In genomic region chr7:111920329-111920728, GRCh38 we compare ENCODE assay signal across 2 cellular contexts.
TF ChIP-seq lines count a peak whose summit lies in the region.

No MANE protein-coding gene starts in this region.

TF ChIP-seq in A549, 52 proteins besides CTCF, POLR2A, EP300 and RAD21 (continued from another document):
- TF ChIP-seq GATA3 (IDR thresholded peaks at IDR 0.05; ENCODE audit: borderline replicate concordance) = no peak
- no peak for TF ChIP-seq ESRRA (IDR thresholded peaks at IDR 0.05; ENCODE audit: borderline replicate concordance, low read length)
- no peak for TF ChIP-seq MAZ (IDR thresholded peaks at IDR 0.05; ENCODE audit: borderline replicate concordance, low read depth, low read length)
- TF ChIP-seq MYC (IDR thresholded peaks at IDR 0.05; ENCODE audit: borderline replicate concordance, low read length) = no peak
- TF ChIP-seq NPAS2 (CRISPR knock-in tag; IDR thresholded peaks at IDR 0.05; ENCODE audit: borderline replicate concordance) = no peak
- no peak for TF ChIP-seq RARB (CRISPR knock-in tag; IDR thresholded peaks at IDR 0.05)
- TF ChIP-seq FOSL2 (IDR thresholded peaks at IDR 0.05) = no peak
- TF ChIP-seq FOSL2 (CRISPR knock-in tag; IDR thresholded peaks at IDR 0.05) = no peak
- TF ChIP-seq CBX2 (IDR thresholded peaks at IDR 0.05; ENCODE audit: borderline replicate concordance, low read depth) = no peak
- TF ChIP-seq ZSCAN20 (CRISPR knock-in tag; IDR thresholded peaks at IDR 0.05) = no peak
- no peak for TF ChIP-seq NFE2L2 (conservative IDR thresholded peaks at IDR 0.05; ENCODE audit: low read length)
- TF ChIP-seq ZFP36 (IDR thresholded peaks at IDR 0.05; ENCODE audit: borderline replicate concordance, partially characterized antibody) = no peak
- no peak for TF ChIP-seq MAFK (IDR thresholded peaks at IDR 0.05; ENCODE audit: partially characterized antibody)
- TF ChIP-seq HOXB13 (CRISPR knock-in tag; IDR thresholded peaks at IDR 0.05; ENCODE audit: low read depth) = no peak
- TF ChIP-seq SREBF2 (IDR thresholded peaks at IDR 0.05) = no peak
- no peak for TF ChIP-seq E2F6 (IDR thresholded peaks at IDR 0.05; ENCODE audit: borderline replicate concordance, low read depth)
- TF ChIP-seq HDAC2 (IDR thresholded peaks at IDR 0.05) = no peak
- TF ChIP-seq ZNF302 (CRISPR knock-in tag; IDR thresholded peaks at IDR 0.05) = no peak
TF ChIP-seq in A549: peak in this region for 0.

TF ChIP-seq in IMR-90, 13 proteins besides CTCF, POLR2A, EP300 and RAD21 (continued from another document):
- no peak for TF ChIP-seq RCOR1 (IDR thresholded peaks at IDR 0.05; ENCODE audit: insufficient replicate concordance, low read length)
- TF ChIP-seq CEBPB (IDR thresholded peaks at IDR 0.05; ENCODE audit: low read depth, low read length) = no peak
- no peak for TF ChIP-seq SMC3 (IDR thresholded peaks at IDR 0.05; ENCODE audit: low read depth, low read length)
- no peak for TF ChIP-seq USF2 (IDR thresholded peaks at IDR 0.05; ENCODE audit: low read depth, low read length)
- TF ChIP-seq MXI1 (IDR thresholded peaks at IDR 0.05; ENCODE audit: borderline replicate concordance, low read depth, low read length) = no peak
- no peak for TF ChIP-seq BHLHE40 (IDR thresholded peaks at IDR 0.05; ENCODE audit: low read depth, low read length)
- no peak for TF ChIP-seq FOS (IDR thresholded peaks at IDR 0.05; ENCODE audit: low read depth, low read length)
- TF ChIP-seq MAFK (IDR thresholded peaks at IDR 0.05; ENCODE audit: low read depth, low read length) = no peak
- no peak for TF ChIP-seq CHD1 (IDR thresholded peaks at IDR 0.05; ENCODE audit: low read depth, low read length)
- TF ChIP-seq ELK1 (IDR thresholded peaks at IDR 0.05; ENCODE audit: borderline replicate concordance, low read depth, low read length) = no peak
- no peak for TF ChIP-seq NFE2L2 (IDR thresholded peaks at IDR 0.05; ENCODE audit: low read depth, low read length)
- no peak for TF ChIP-seq RFX5 (IDR thresholded peaks at IDR 0.05; ENCODE audit: low read depth, low read length)
